In the genomic region with DNA sequence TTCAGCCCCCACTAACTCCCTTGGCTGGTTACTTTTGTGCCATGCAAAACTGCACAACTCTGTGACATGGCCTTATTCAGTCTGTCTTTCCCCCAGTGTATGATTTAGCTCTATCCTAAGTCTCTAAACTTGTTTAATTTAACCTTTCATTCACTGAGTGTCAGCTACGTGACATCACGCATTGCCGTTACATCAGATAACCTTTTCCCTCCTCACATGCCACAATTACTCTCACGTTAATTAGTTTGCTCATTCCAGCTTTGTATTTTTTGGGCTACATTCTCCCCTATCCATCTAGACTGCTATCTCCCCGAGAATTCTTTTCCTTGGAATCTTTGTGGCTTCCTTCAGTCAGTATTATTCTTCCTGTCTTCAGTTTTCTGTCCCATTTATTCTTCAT, we compare ENCODE assay signal across 37 cellular contexts. TPM values are rescaled to one million over a fixed set of nuclear protein-coding genes. Genes with fewer than 3 reads are reported as not detected.
"Had no signal": no experiment of that assay in that cellular context is flagged by ENCODE, and none has a peak within 500 bp of the region (broad histone marks: within the 10 kb centered on the region; RNA-seq: fewer than 3 reads in every experiment).

No MANE protein-coding gene starts in this region.

- H3K4me1 ChIP-seq: adrenal gland, colonic mucosa, left ventricle myocardium inferior, right atrium auricular region, uterus had no signal

- ATAC-seq: activated naive CD4-positive, alpha-beta T cell treated with anti-CD3 and anti-CD28 coated beads, Interleukin-2, amount 50 U/mL, for 72 hours; activated T-helper 17 cell treated with anti-CD3 and anti-CD28 coated beads, Interleukin-2, amount 50 U/mL, for 72 hours; gastrocnemius medialis; mucosa of descending colon; natural killer cell treated with Interleukin-12 subunit alpha and Interleukin-12 subunit beta and Interleukin-15 and Interleukin-18, amount 100 ng/mL, for 72 hours; stimulated activated naive B cell treated with anti-CD40 and anti-IgM and Interleukin-4, amounts not matched to agents 10 μg/mL and 1 μg/mL and 100 μg/mL, for 72 hours had no signal

- H3K4me3 Mint-ChIP-seq: activated T-helper 17 cell treated with anti-CD3 and anti-CD28 coated beads, Interleukin-2, amount 50 U/mL, for 72 hours; brain; natural killer cell treated with Interleukin-12 subunit alpha and Interleukin-12 subunit beta and Interleukin-15 and Interleukin-18, amount 100 ng/mL, for 72 hours; stimulated activated naive B cell treated with anti-CD40 and anti-IgM and Interleukin-4, amounts not matched to agents 10 μg/mL and 1 μg/mL and 100 μg/mL, for 72 hours had no signal

- H3K9me3 ChIP-seq: adrenal gland, colonic mucosa, gastrocnemius medialis, left ventricle myocardium inferior, mucosa of descending colon, right atrium auricular region, thoracic aorta, uterus had no signal

- H3K27ac Mint-ChIP-seq: activated naive CD4-positive, alpha-beta T cell treated with anti-CD3 and anti-CD28 coated beads, Interleukin-2, amount 50 U/mL, for 72 hours; activated T-helper 17 cell treated with anti-CD3 and anti-CD28 coated beads, Interleukin-2, amount 50 U/mL, for 72 hours; brain; natural killer cell treated with Interleukin-12 subunit alpha and Interleukin-12 subunit beta and Interleukin-15 and Interleukin-18, amount 100 ng/mL, for 72 hours; stimulated activated naive B cell treated with anti-CD40 and anti-IgM and Interleukin-4, amounts not matched to agents 10 μg/mL and 1 μg/mL and 100 μg/mL, for 72 hours had no signal

- H3K27me3 ChIP-seq: adrenal gland, cardiac muscle cell, colonic mucosa, gastrocnemius medialis, right atrium auricular region, uterus had no signal

- H3K4me2 ChIP-seq: smooth muscle cell had no signal

- H3K36me3 ChIP-seq: colonic mucosa, gastrocnemius medialis, right atrium auricular region, uterus had no signal

- H3K27ac ChIP-seq: adrenal gland, cardiac muscle cell, colonic mucosa, epithelial cell of prostate, gastrocnemius medialis, left ventricle myocardium inferior, right atrium auricular region, thoracic aorta, uterus, VCaP had no signal

- H3K9me3 Mint-ChIP-seq: activated naive CD4-positive, alpha-beta T cell treated with anti-CD3 and anti-CD28 coated beads, Interleukin-2, amount 50 U/mL, for 72 hours; activated T-helper 17 cell treated with anti-CD3 and anti-CD28 coated beads, Interleukin-2, amount 50 U/mL, for 72 hours; brain; natural killer cell treated with Interleukin-12 subunit alpha and Interleukin-12 subunit beta and Interleukin-15 and Interleukin-18, amount 100 ng/mL, for 72 hours; stimulated activated naive B cell treated with anti-CD40 and anti-IgM and Interleukin-4, amounts not matched to agents 10 μg/mL and 1 μg/mL and 100 μg/mL, for 72 hours had no signal

- H3K4me3 ChIP-seq: adrenal gland, cardiac muscle cell, colonic mucosa, gastrocnemius medialis, left ventricle myocardium inferior, lung, mucosa of descending colon, right atrium auricular region, smooth muscle cell, thoracic aorta, uterus had no signal

- H3K4me1 Mint-ChIP-seq: brain had no signal

- FAIRE-seq: endometrium, TTC549 had no signal

- H3K27me3 Mint-ChIP-seq: activated T-helper 17 cell treated with anti-CD3 and anti-CD28 coated beads, Interleukin-2, amount 50 U/mL, for 72 hours; brain; natural killer cell treated with Interleukin-12 subunit alpha and Interleukin-12 subunit beta and Interleukin-15 and Interleukin-18, amount 100 ng/mL, for 72 hours; stimulated activated naive B cell treated with anti-CD40 and anti-IgM and Interleukin-4, amounts not matched to agents 10 μg/mL and 1 μg/mL and 100 μg/mL, for 72 hours had no signal

- H3K36me3 Mint-ChIP-seq: activated naive CD4-positive, alpha-beta T cell treated with anti-CD3 and anti-CD28 coated beads, Interleukin-2, amount 50 U/mL, for 72 hours had no signal

- DNase-seq: activated CD4-positive, alpha-beta T cell treated with anti-CD3 and anti-CD28 coated beads for 48 hours; activated CD8-positive, alpha-beta memory T cell treated with anti-CD3 and anti-CD28 coated beads for 24 hours; activated naive CD4-positive, alpha-beta T cell; activated T-cell treated with anti-CD3 and anti-CD28 coated beads, Interleukin-2, amount 50 U/mL, for 1 hour; adrenal gland; aorta; cerebellar nuclear complex; colonic mucosa; effector CD8-positive, alpha-beta T cell; gastrocnemius medialis; glutamatergic neuron; islet precursor cell; left ventricle myocardium inferior; mucosa of descending colon; stimulated activated CD4-positive, alpha-beta T cell treated with anti-CD3 and anti-CD28 coated beads, Interleukin-1b, Interleukin-23, amount 100 ng/mL, for 48 hours; stimulated activated naive B cell treated with anti-CD40 and anti-IgM and Interleukin-4, amounts not matched to agents 10 μg/mL and 1 μg/mL and 100 μg/mL, for 72 hours; T-helper 9 cell; trophoblast cell; uterus had no signal

RNA-seq across cellular contexts. Expression of a gene that starts 29.4 kb away (rescaled TPM):
- total RNA-seq: activated naive CD4-positive, alpha-beta T cell treated with anti-CD3 and anti-CD28 coated beads, Interleukin-2, amount 50 U/mL, for 72 hours; adrenal gland; aorta; cardiac muscle cell; colonic mucosa; dermis microvascular lymphatic vessel endothelial cell; gastrocnemius medialis; left ventricle myocardium inferior; lung; mesenteric fat pad; mucosa of descending colon; myocyte; natural killer cell treated with Interleukin-12 subunit alpha and Interleukin-12 subunit beta and Interleukin-15 and Interleukin-18, amount 100 ng/mL, for 72 hours; omental fat pad; pulmonary artery endothelial cell; right atrium auricular region; smooth muscle cell; thoracic aorta; uterus had no signal
- polyA plus RNA-seq: adrenal gland, aorta, cardiac muscle cell, lung, smooth muscle cell had no signal
